In the genomic region with DNA sequence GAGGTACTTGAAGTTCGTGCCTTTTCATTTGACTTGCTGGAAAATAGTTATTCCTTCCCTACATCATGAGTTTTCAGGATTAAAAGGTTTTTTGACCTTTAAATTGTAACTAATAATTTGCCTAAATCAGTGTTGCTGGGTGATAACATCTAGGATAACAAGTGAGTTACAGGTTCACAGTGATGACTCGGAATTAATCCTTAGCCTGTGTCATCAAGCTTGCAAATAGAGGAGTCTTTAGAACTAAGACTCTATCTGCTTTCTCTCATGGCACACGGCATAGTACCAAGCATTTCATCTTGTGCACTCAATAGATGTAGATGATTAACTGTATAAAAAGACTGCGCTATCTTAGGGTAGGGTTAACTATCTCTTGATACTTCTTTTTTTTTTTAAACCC, we compare ENCODE assay signal across 27 cellular contexts.
"Had no signal": no experiment of that assay in that cellular context is flagged by ENCODE, and none has a peak within 500 bp of the region (broad histone marks: within the 10 kb centered on the region; RNA-seq: fewer than 3 reads in every experiment).

No MANE protein-coding gene starts in this region.

- H2AFZ ChIP-seq: hepatocyte had no signal

- FAIRE-seq: frontal cortex had no signal

- H3K27me3 ChIP-seq: body of pancreas, hepatocyte, left lung, spleen had no signal

- ATAC-seq: activated CD4-positive, CD25-positive, alpha-beta regulatory T cell treated with anti-CD3 and anti-CD28 coated beads, Interleukin-2, amount 50 U/mL, for 24 hours; activated CD8-positive, alpha-beta memory T cell treated with anti-CD3 and anti-CD28 coated beads, Interleukin-2, amount 10 ng/mL, durations not matched to agents 7 days and 5 days; activated CD8-positive, alpha-beta T cell treated with anti-CD3 and anti-CD28 coated beads for 36 hours; activated naive CD8-positive, alpha-beta T cell treated with anti-CD3 and anti-CD28 coated beads, Interleukin-2, amount 50 U/mL, for 24 hours; body of pancreas; left lung; naive thymus-derived CD4-positive, alpha-beta T cell had no signal

- H3K4me1 Mint-ChIP-seq: activated CD4-positive, alpha-beta T cell treated with anti-CD3 and anti-CD28 coated beads, Interleukin-2, amount 10 ng/mL, durations not matched to agents 7 days and 5 days; activated CD8-positive, alpha-beta memory T cell treated with anti-CD3 and anti-CD28 coated beads, Interleukin-2, amount 10 ng/mL, durations not matched to agents 7 days and 5 days; activated naive CD8-positive, alpha-beta T cell treated with anti-CD3 and anti-CD28 coated beads, Interleukin-2, amount 50 U/mL, for 24 hours; immature natural killer cell; naive thymus-derived CD4-positive, alpha-beta T cell had no signal

- H3K9me3 ChIP-seq: body of pancreas, thoracic aorta had no signal

- DNase-seq: activated CD4-positive, alpha-beta T cell treated with anti-CD3 and anti-CD28 coated beads, Interleukin-2, amount 10 ng/mL, durations not matched to agents 7 days and 5 days; activated CD8-positive, alpha-beta memory T cell treated with anti-CD3 and anti-CD28 coated beads, Interleukin-2, amount 10 ng/mL, durations not matched to agents 7 days and 5 days; activated CD8-positive, alpha-beta T cell treated with anti-CD3 and anti-CD28 coated beads for 36 hours; activated gamma-delta T cell; activated naive CD4-positive, alpha-beta T cell treated with anti-CD3 and anti-CD28 coated beads, Interleukin-2, amount 50 U/mL, for 16 hours; activated naive CD8-positive, alpha-beta T cell treated with anti-CD3 and anti-CD28 coated beads, Interleukin-2, amount 50 U/mL, for 24 hours; activated T-cell treated with anti-CD3 and anti-CD28 coated beads for 4 hours; anterior cingulate cortex; body of pancreas; erythroblast; glutamatergic neuron; immature natural killer cell; left lung; naive thymus-derived CD4-positive, alpha-beta T cell; retina; spleen; stimulated activated CD4-positive, alpha-beta T cell treated with anti-CD3 and anti-CD28 coated beads, Interleukin-4, amount 100 ng/mL, for 24 hours; stimulated activated naive CD4-positive, alpha-beta T cell treated with Interleukin-2 at 50 U/mL for 16 hours had no signal

- H3K4me2 ChIP-seq: hepatocyte had no signal

- H3K79me2 ChIP-seq: hepatocyte had no signal

- H3K4me3 ChIP-seq: body of pancreas, hepatocyte, left lung, lung, spleen, thoracic aorta had no signal

- H3K36me3 ChIP-seq: thoracic aorta had no signal

- H3K4me3 Mint-ChIP-seq: activated CD4-positive, alpha-beta T cell treated with anti-CD3 and anti-CD28 coated beads, Interleukin-2, amount 10 ng/mL, durations not matched to agents 7 days and 5 days; activated CD8-positive, alpha-beta memory T cell treated with anti-CD3 and anti-CD28 coated beads, Interleukin-2, amount 10 ng/mL, durations not matched to agents 7 days and 5 days; activated CD8-positive, alpha-beta T cell treated with anti-CD3 and anti-CD28 coated beads for 36 hours; activated naive CD8-positive, alpha-beta T cell treated with anti-CD3 and anti-CD28 coated beads, Interleukin-2, amount 50 U/mL, for 24 hours; activated T-helper 1 cell treated with anti-CD3 and anti-CD28 coated beads, Interleukin-12 subunit alpha, Interleukin-12 subunit beta, Interleukin-2, Interleukin-4 antibody, amounts not matched to agents 30 ng/mL and 10 ng/mL and 1 ng/mL, durations not matched to agents 14 hours and 24 hours and 36 hours; immature natural killer cell; naive thymus-derived CD4-positive, alpha-beta T cell; neural crest cell; type B pancreatic cell had no signal

- H3K4me1 ChIP-seq: body of pancreas, left lung, spleen had no signal

- H3K27me3 Mint-ChIP-seq: activated CD4-positive, alpha-beta T cell treated with anti-CD3 and anti-CD28 coated beads, Interleukin-2, amount 10 ng/mL, durations not matched to agents 7 days and 5 days; activated CD8-positive, alpha-beta memory T cell treated with anti-CD3 and anti-CD28 coated beads, Interleukin-2, amount 10 ng/mL, durations not matched to agents 7 days and 5 days; activated CD8-positive, alpha-beta T cell treated with anti-CD3 and anti-CD28 coated beads for 36 hours; activated naive CD8-positive, alpha-beta T cell treated with anti-CD3 and anti-CD28 coated beads, Interleukin-2, amount 50 U/mL, for 24 hours; naive thymus-derived CD4-positive, alpha-beta T cell; type B pancreatic cell had no signal

- H3K9me3 Mint-ChIP-seq: activated CD4-positive, alpha-beta T cell treated with anti-CD3 and anti-CD28 coated beads, Interleukin-2, amount 10 ng/mL, durations not matched to agents 7 days and 5 days; activated CD8-positive, alpha-beta T cell treated with anti-CD3 and anti-CD28 coated beads for 36 hours; immature natural killer cell; type B pancreatic cell had no signal

- H3K27ac Mint-ChIP-seq: activated CD4-positive, alpha-beta T cell treated with anti-CD3 and anti-CD28 coated beads, Interleukin-2, amount 10 ng/mL, durations not matched to agents 7 days and 5 days; activated CD8-positive, alpha-beta memory T cell treated with anti-CD3 and anti-CD28 coated beads, Interleukin-2, amount 10 ng/mL, durations not matched to agents 7 days and 5 days; activated CD8-positive, alpha-beta T cell treated with anti-CD3 and anti-CD28 coated beads for 36 hours; activated naive CD8-positive, alpha-beta T cell treated with anti-CD3 and anti-CD28 coated beads, Interleukin-2, amount 50 U/mL, for 24 hours; activated T-helper 1 cell treated with anti-CD3 and anti-CD28 coated beads, Interleukin-12 subunit alpha, Interleukin-12 subunit beta, Interleukin-2, Interleukin-4 antibody, amounts not matched to agents 30 ng/mL and 10 ng/mL and 1 ng/mL, durations not matched to agents 14 hours and 24 hours and 36 hours; immature natural killer cell; naive thymus-derived CD4-positive, alpha-beta T cell; type B pancreatic cell had no signal

- H3K27ac ChIP-seq: body of pancreas, hepatocyte, left lung, spleen, thoracic aorta, VCaP had no signal
